In the genomic region with DNA sequence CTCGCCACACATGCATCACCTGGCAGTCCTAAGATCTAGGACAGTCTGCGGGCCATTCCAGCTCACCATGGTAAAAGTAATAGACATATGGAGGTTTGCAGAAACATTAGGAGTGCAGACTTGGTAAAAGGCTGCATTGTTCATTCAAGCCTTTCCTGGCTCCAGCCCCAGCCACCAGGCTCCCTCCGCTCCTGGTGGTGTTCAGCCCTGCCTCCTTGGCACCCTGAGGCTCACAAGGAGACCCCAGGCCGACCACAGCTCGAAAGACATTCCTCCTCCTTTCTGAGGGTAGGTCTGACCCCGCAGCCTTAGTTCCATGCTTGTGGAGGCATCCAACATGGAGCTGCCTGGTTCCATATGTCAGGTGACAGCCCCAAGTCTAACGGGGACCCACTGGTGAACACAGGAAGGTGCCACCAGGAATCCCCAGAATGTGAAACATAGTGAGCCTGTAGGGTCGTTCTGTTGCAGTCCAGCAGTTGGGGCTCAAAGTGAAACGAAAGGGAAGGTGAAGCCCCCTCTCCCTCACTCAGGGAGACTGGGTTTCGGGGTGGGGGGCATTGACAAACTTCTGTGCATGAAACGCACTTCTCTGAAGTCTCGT, we compare ENCODE assay signal across 8 cellular contexts. TPM values are rescaled to one million over a fixed set of nuclear protein-coding genes. Genes with fewer than 3 reads are reported as not detected.
DNase-seq lines count a peak whose midpoint lies in the region; ATAC-seq, FAIRE-seq and TF ChIP-seq lines count a peak whose summit lies in the region.

No MANE protein-coding gene starts in this region.

- no peak for DNase-seq in AG09309 (ENCODE audit: low read depth)
- no peak for DNase-seq in MM.1S
- no peak for DNase-seq in natural killer cell
- no peak for DNase-seq in RCC 7860 (ENCODE audit: low spot score)
- DNase-seq in NCI-H187 treated with DMSO at 0.1 percent for 48 hours (lab: John Stamatoyannopoulos, UW): no peak
- DNase-seq in stimulated activated CD4-positive, alpha-beta T cell treated with anti-CD3 and anti-CD28 coated beads, Interleukin-4, amount 100 ng/mL, for 4 hours: no peak

- no peaks in the 10 kb centered on the region for H3K27me3 ChIP-seq in MM.1S (replicated peaks; ENCODE audit: insufficient read depth, low read length)

- H3F3A ChIP-seq in MM.1S (ENCODE audit: insufficient read depth, low read length): peaks cover 11% of the 10 kb centered on the region

- peak overlapping the region; percentile 94 for H3K4me3 Mint-ChIP-seq in dendritic cell treated with granulocyte-macrophage colony-stimulating factor and Interleukin-4, amounts not matched to agents 40 ng/mL and 50 ng/mL, for 4 days
- H3K4me3 Mint-ChIP-seq in natural killer cell: peak overlapping the region; percentile 100

- peaks cover 5% of the 10 kb centered on the region for H3K27me3 Mint-ChIP-seq in dendritic cell treated with granulocyte-macrophage colony-stimulating factor and Interleukin-4, amounts not matched to agents 40 ng/mL and 50 ng/mL, for 4 days
- H3K27me3 Mint-ChIP-seq in natural killer cell (ENCODE audit: low read depth in 2 of 2): no peaks in the 10 kb centered on the region

- peak overlapping the region; percentile 87 for H3K9ac ChIP-seq in MM.1S (ENCODE audit: low read length)

- peaks cover 65% of the 10 kb centered on the region for H3K4me1 Mint-ChIP-seq in dendritic cell treated with granulocyte-macrophage colony-stimulating factor and Interleukin-4, amounts not matched to agents 40 ng/mL and 50 ng/mL, for 4 days (ENCODE audit: low read depth)
- H3K4me1 Mint-ChIP-seq in natural killer cell: peaks cover 46 to 49% of the 10 kb centered on the region in 2 donors

- no peaks in the 10 kb centered on the region for H3K79me2 ChIP-seq in MM.1S (ENCODE audit: low read length)

- no peaks in the 10 kb centered on the region for H3K9me2 ChIP-seq in MM.1S (replicated peaks; ENCODE audit: insufficient read depth, low read length)

- TF ChIP-seq CTCF in AG09309 (IDR thresholded peaks at IDR 0.05; ENCODE audit: control insufficient read depth, insufficient read depth, low read depth, low read length, missing control alignments) (no peak), MM.1S (IDR thresholded peaks at IDR 0.05; ENCODE audit: low read length) (no peak), natural killer cell (IDR thresholded peaks at IDR 0.05) (no peak)

- H3K36me3 ChIP-seq in MM.1S (replicated peaks; ENCODE audit: insufficient read depth, low read length): no peaks in the 10 kb centered on the region

- peak overlapping the region; percentile 92 for H3K27ac ChIP-seq in MM.1S (ENCODE audit: low read length)

- intact Hi-C loops in dendritic cell treated with granulocyte-macrophage colony-stimulating factor and Interleukin-4, amounts not matched to agents 40 ng/mL and 50 ng/mL, for 4 days (cut with micrococcal nuclease): loop anchor here (5.0 to 10.0 kb wide), 2 partner anchors 41 to 304 kb away; partner anchors contain the start of gene CAB39
- intact Hi-C loops in natural killer cell (cut with micrococcal nuclease): loop anchor here (10.0 kb wide), 2 partner anchors 204 to 384 kb away; no protein-coding TSS in a partner anchor

- H4K20me1 ChIP-seq in MM.1S (ENCODE audit: insufficient read depth, low read length): no peaks in the 10 kb centered on the region

- no peaks in the 10 kb centered on the region for H3K9me3 ChIP-seq in MM.1S (replicated peaks; ENCODE audit: insufficient read depth, low read length)

- H3K4me2 ChIP-seq in MM.1S (ENCODE audit: low read depth, low read length): peak overlapping the region; percentile 99

- H3K4me3 ChIP-seq in AG09309 (ENCODE audit: control insufficient read depth, low read depth, low read length) (peak overlapping the region; percentile 55), MM.1S (ENCODE audit: low read length) (peak overlapping the region; percentile 78)

- ATAC-seq in natural killer cell (peak in 2 of 3 donors; percentile 4 to 7), GM18870 (IDR thresholded peaks at IDR 0.05; ENCODE audit: unreplicated experiment) (no peak)

- H3K36me3 Mint-ChIP-seq in dendritic cell treated with granulocyte-macrophage colony-stimulating factor and Interleukin-4, amounts not matched to agents 40 ng/mL and 50 ng/mL, for 4 days (ENCODE audit: low read depth): peaks cover 8% of the 10 kb centered on the region
- no peaks in the 10 kb centered on the region for H3K36me3 Mint-ChIP-seq in natural killer cell

- H3K27ac Mint-ChIP-seq in dendritic cell treated with granulocyte-macrophage colony-stimulating factor and Interleukin-4, amounts not matched to agents 40 ng/mL and 50 ng/mL, for 4 days: peak overlapping the region; percentile 96
- peak overlapping the region; percentile 98 to 99 for H3K27ac Mint-ChIP-seq in natural killer cell

- peak overlapping the region; percentile 99 for H2AFZ ChIP-seq in MM.1S (ENCODE audit: low read length)

- FAIRE-seq in RCC 7860 (lab: Jason Lieb, UNC): no peak

- no peaks in the 10 kb centered on the region for H3K9me3 Mint-ChIP-seq in dendritic cell treated with granulocyte-macrophage colony-stimulating factor and Interleukin-4, amounts not matched to agents 40 ng/mL and 50 ng/mL, for 4 days
- H3K9me3 Mint-ChIP-seq in natural killer cell: no peaks in the 10 kb centered on the region

- H3K4me1 ChIP-seq in MM.1S (ENCODE audit: low read length): peaks cover 12% of the 10 kb centered on the region

RNA-seq across cellular contexts. Expression of gene SP100, which starts 5.0 kb away (rescaled TPM):
- 100 to 1,000 TPM; 338 to 393 (median 363) TPM for total RNA-seq in natural killer cell
